8 cellular contexts compared by ENCODE assay signal in the genomic region with DNA sequence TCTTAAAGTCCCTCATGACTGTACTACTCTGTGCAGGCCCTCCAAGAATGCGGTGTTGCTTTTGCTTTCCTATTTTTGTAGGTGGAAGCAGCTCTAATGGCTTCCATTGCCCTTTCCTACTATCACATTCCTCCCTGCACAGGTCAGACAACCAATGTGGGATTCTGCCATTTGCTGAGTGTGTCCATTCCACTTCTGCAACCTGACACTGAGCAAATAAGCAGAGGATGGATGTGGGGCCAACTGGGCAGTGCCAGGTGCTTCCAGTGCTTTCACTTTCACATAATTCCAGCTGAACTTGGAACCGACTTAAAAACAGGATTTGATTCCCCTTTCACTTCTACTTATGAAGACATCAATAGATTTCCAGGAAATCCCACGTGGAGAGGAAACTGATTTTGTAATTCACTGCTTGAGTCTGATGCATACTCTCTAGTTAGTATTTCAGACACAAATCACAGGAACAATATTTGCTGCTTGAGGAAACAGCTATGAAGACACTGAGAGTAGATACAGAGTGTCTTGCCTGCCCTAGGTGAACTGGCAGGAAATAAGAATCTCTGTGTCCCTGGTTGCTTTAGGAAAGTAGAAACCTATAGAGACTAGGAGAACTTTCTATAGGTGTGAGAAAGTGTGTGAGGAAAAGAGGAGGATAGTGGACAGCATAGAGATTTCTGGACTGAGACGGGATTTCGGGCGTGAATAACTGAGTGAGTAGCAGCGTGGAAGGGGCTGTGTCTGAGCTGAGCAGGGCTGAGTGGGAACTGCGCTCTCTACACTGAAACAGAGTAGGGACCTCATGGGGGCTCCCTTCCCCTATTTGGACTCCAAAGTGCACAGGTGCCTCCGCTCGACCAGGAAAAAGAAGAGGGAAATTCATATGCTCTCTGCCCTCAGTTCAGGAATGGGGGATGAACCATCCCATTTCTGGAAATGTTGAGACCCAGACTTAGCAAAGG. TPM values are rescaled to one million over a fixed set of nuclear protein-coding genes. Genes with fewer than 3 reads are reported as not detected.
A peak's percentile ranks its signal among the peaks of the same experiment; 100 is the strongest.
DNase-seq lines count a peak whose midpoint lies in the region; ATAC-seq, FAIRE-seq and TF ChIP-seq lines count a peak whose summit lies in the region.

No MANE protein-coding gene starts in this region.

- no peak overlapping the region for H3K4me3 Mint-ChIP-seq in activated CD8-positive, alpha-beta T cell treated with anti-CD3 and anti-CD28 coated beads, Interleukin-2, amount 10 ng/mL, durations not matched to agents 7 days and 5 days

- H3K27me3 Mint-ChIP-seq in activated CD8-positive, alpha-beta T cell treated with anti-CD3 and anti-CD28 coated beads, Interleukin-2, amount 10 ng/mL, durations not matched to agents 7 days and 5 days (ENCODE audit: low read depth), result peaks cover 7% of the 10 kb centered on the region

- peaks cover 34% of the 10 kb centered on the region for H3K4me1 Mint-ChIP-seq in activated CD8-positive, alpha-beta T cell treated with anti-CD3 and anti-CD28 coated beads, Interleukin-2, amount 10 ng/mL, durations not matched to agents 7 days and 5 days (ENCODE audit: low read depth)

- H3K9me3 Mint-ChIP-seq in activated CD8-positive, alpha-beta T cell treated with anti-CD3 and anti-CD28 coated beads, Interleukin-2, amount 10 ng/mL, durations not matched to agents 7 days and 5 days (ENCODE audit: insufficient read depth), result no peaks in the 10 kb centered on the region

- FAIRE-seq in RCC 7860 (lab: Jason Lieb, UNC), result no peak

- DNase-seq in DMS79 treated with DMSO at 0.1 percent for 48 hours (lab: John Stamatoyannopoulos, UW), result peak; percentile 51
- DNase-seq in MV-4-11 (lab: John Stamatoyannopoulos, UW), result peak; percentile 56
- DNase-seq in activated CD8-positive, alpha-beta T cell treated with anti-CD3 and anti-CD28 coated beads, Interleukin-2, amount 10 ng/mL, durations not matched to agents 7 days and 5 days, result no peak
- peak; percentile 46 to 59 for DNase-seq in lung microvascular endothelial cell (ENCODE audit: low read depth in 2 of 2)
- no peak for DNase-seq in NCI-H2227 treated with DMSO at 0.1 percent for 48 hours (lab: John Stamatoyannopoulos, UW)
- no peak for DNase-seq in BE2C
- DNase-seq in RCC 7860 (ENCODE audit: low spot score), result no peak

- POLR2A ChIA-PET in activated CD8-positive, alpha-beta T cell treated with anti-CD3 and anti-CD28 coated beads, Interleukin-2, amount 10 ng/mL, durations not matched to agents 7 days and 5 days (lab: Charles Lee), result no interaction called here

- no peaks in the 10 kb centered on the region for H3K4me1 ChIP-seq in BE2C

- CTCF ChIA-PET in activated CD8-positive, alpha-beta T cell treated with anti-CD3 and anti-CD28 coated beads, Interleukin-2, amount 10 ng/mL, durations not matched to agents 7 days and 5 days (lab: Charles Lee), result interaction anchor here (1.6 kb wide), 1 partner anchor 166 kb away, joined by 6 read pairs; no protein-coding TSS in a partner anchor

- peaks cover 52% of the 10 kb centered on the region for H3K27me3 ChIP-seq in BE2C

- H3K36me3 Mint-ChIP-seq in activated CD8-positive, alpha-beta T cell treated with anti-CD3 and anti-CD28 coated beads, Interleukin-2, amount 10 ng/mL, durations not matched to agents 7 days and 5 days (ENCODE audit: low read depth), result no peaks in the 10 kb centered on the region

- H3K36me3 ChIP-seq in BE2C, result no peaks in the 10 kb centered on the region

- no peak for ATAC-seq in activated CD8-positive, alpha-beta T cell treated with anti-CD3 and anti-CD28 coated beads, Interleukin-2, amount 10 ng/mL, durations not matched to agents 7 days and 5 days
- ATAC-seq in HG02970 (IDR thresholded peaks at IDR 0.05; ENCODE audit: low FRiP score, unreplicated experiment), result no peak

- no peak for TF ChIP-seq CTCF in BE2C (IDR thresholded peaks at IDR 0.05; ENCODE audit: low read depth, low read length)

- H3K9me3 ChIP-seq in BE2C, result no peaks in the 10 kb centered on the region

- no peak overlapping the region for H3K4me3 ChIP-seq in BE2C (ENCODE audit: low read depth, low read length)

- H3K27ac Mint-ChIP-seq in activated CD8-positive, alpha-beta T cell treated with anti-CD3 and anti-CD28 coated beads, Interleukin-2, amount 10 ng/mL, durations not matched to agents 7 days and 5 days, result peak overlapping the region; percentile 17

RNA-seq across cellular contexts. Expression of a gene that starts 22.5 kb away (rescaled TPM):
- not detected for total RNA-seq in activated CD8-positive, alpha-beta T cell treated with anti-CD3 and anti-CD28 coated beads, Interleukin-2, amount 10 ng/mL, durations not matched to agents 7 days and 5 days
- total RNA-seq in lung microvascular endothelial cell, result not detected in 2 replicates
- polyA plus RNA-seq in BE2C (2012; ENCODE audit: insufficient read depth, insufficient read length, low read depth), result not detected

RNA-seq across cellular contexts. Expression of a gene that starts 26.1 kb away (rescaled TPM):
- total RNA-seq in activated CD8-positive, alpha-beta T cell treated with anti-CD3 and anti-CD28 coated beads, Interleukin-2, amount 10 ng/mL, durations not matched to agents 7 days and 5 days, result not detected
- not detected in 2 replicates for total RNA-seq in lung microvascular endothelial cell
- polyA plus RNA-seq in BE2C (2012; ENCODE audit: insufficient read depth, insufficient read length, low read depth), result not detected

RNA-seq across cellular contexts. Expression of a gene that starts 59.6 kb away (rescaled TPM):
- not detected for total RNA-seq in activated CD8-positive, alpha-beta T cell treated with anti-CD3 and anti-CD28 coated beads, Interleukin-2, amount 10 ng/mL, durations not matched to agents 7 days and 5 days
- not detected in 2 replicates for total RNA-seq in lung microvascular endothelial cell
- not detected for polyA plus RNA-seq in BE2C (2012; ENCODE audit: insufficient read depth, insufficient read length, low read depth)

Comparison
In these comparisons a context has a peak if more than half of its experiments do, and no peak if none do; other contexts are left out.
1. DNase-seq: peak in DMS79 treated with DMSO at 0.1 percent for 48 hours (single experiment), MV-4-11 (single experiment) and lung microvascular endothelial cell (2 of 2); none in activated CD8-positive, alpha-beta T cell treated with anti-CD3 and anti-CD28 coated beads, Interleukin-2, amount 10 ng/mL, durations not matched to agents 7 days and 5 days (single experiment), NCI-H2227 treated with DMSO at 0.1 percent for 48 hours (single experiment), BE2C (single experiment) and RCC 7860 (single experiment).